13 cellular contexts compared by ENCODE assay signal in genomic region chr2:54599326-54599710, GRCh38.
DNase-seq lines count a peak whose midpoint lies in the region; ATAC-seq and TF ChIP-seq lines count a peak whose summit lies in the region.
"Had no signal": no experiment of that assay in that cellular context is flagged by ENCODE, and none has a peak within 500 bp of the region (broad histone marks: within the 10 kb centered on the region; RNA-seq: fewer than 3 reads in every experiment).

No MANE protein-coding gene starts in this region.

- no peaks in the 10 kb centered on the region for H3K9me3 ChIP-seq in CD4-positive, alpha-beta T cell (ENCODE audit: control insufficient read depth, low read length)
- no peaks in the 10 kb centered on the region for H3K9me3 ChIP-seq in RWPE2 (ENCODE audit: severe bottlenecking)
- no peaks in the 10 kb centered on the region for H3K9me3 ChIP-seq in right atrium auricular region
- H3K9me3 ChIP-seq in psoas muscle, result no peaks in the 10 kb centered on the region

- peaks cover 71% of the 10 kb centered on the region for H3K36me3 Mint-ChIP-seq in CD4-positive, alpha-beta T cell (ENCODE audit: low read depth)
- peaks cover 16% of the 10 kb centered on the region for H3K36me3 Mint-ChIP-seq in activated T-helper 17 cell treated with anti-CD3 and anti-CD28 coated beads, Interleukin-2, amount 50 U/mL, for 72 hours (ENCODE audit: low read depth)

- ATAC-seq in CD4-positive, alpha-beta T cell (ENCODE audit: poor library complexity), result no peak
- ATAC-seq in RWPE2 (ENCODE audit: low read depth) (no peak), psoas muscle (no peak), SK-N-SH treated with all-trans-retinoic acid at 6 μM for 48 hours (no peak)
- no peak for ATAC-seq in activated T-helper 17 cell treated with anti-CD3 and anti-CD28 coated beads, Interleukin-2, amount 50 U/mL, for 72 hours (replicated peaks)

- H3K4me1 Mint-ChIP-seq in CD4-positive, alpha-beta T cell (ENCODE audit: low read depth), result peaks cover 100% of the 10 kb centered on the region
- peaks cover 63% of the 10 kb centered on the region for H3K4me1 Mint-ChIP-seq in activated T-helper 17 cell treated with anti-CD3 and anti-CD28 coated beads, Interleukin-2, amount 50 U/mL, for 72 hours

- no peak for TF ChIP-seq CTCF in CD4-positive, alpha-beta T cell (IDR thresholded peaks at IDR 0.05)
- no peak for TF ChIP-seq CTCF in RWPE2 (IDR thresholded peaks at IDR 0.05; ENCODE audit: poor library complexity, severe bottlenecking)
- no peak for TF ChIP-seq CTCF in right atrium auricular region (IDR thresholded peaks at IDR 0.05)
- TF ChIP-seq CTCF in psoas muscle (IDR thresholded peaks at IDR 0.05), result no peak

- peak overlapping the region; percentile 96 for H3K27ac Mint-ChIP-seq in CD4-positive, alpha-beta T cell
- no peak overlapping the region for H3K27ac Mint-ChIP-seq in activated T-helper 17 cell treated with anti-CD3 and anti-CD28 coated beads, Interleukin-2, amount 50 U/mL, for 72 hours

- H3K4me1 ChIP-seq in RWPE2 (ENCODE audit: insufficient read depth, poor library complexity, severe bottlenecking) (peaks cover 23% of the 10 kb centered on the region), right atrium auricular region (peaks cover 0 to 95% of the 10 kb centered on the region in 2 donors), psoas muscle (peaks cover 92% of the 10 kb centered on the region)

- 68 to 84% (median 76%) methylated on average over 5 of the region's 5 CpGs for WGBS in psoas muscle, 3 donors

- H3K27me3 Mint-ChIP-seq in CD4-positive, alpha-beta T cell, result no peaks in the 10 kb centered on the region
- no peaks in the 10 kb centered on the region for H3K27me3 Mint-ChIP-seq in activated T-helper 17 cell treated with anti-CD3 and anti-CD28 coated beads, Interleukin-2, amount 50 U/mL, for 72 hours
- H3K27me3 Mint-ChIP-seq: IgD-negative memory B cell had no signal

- no peak overlapping the region for H3K27ac ChIP-seq in CD4-positive, alpha-beta T cell (ENCODE audit: low read depth, low read length)
- H3K27ac ChIP-seq in RWPE2 (ENCODE audit: poor library complexity, severe bottlenecking) (peak overlapping the region; percentile 75), right atrium auricular region (peak overlapping the region; percentile 49 to 71), psoas muscle (peak overlapping the region; percentile 58)
- H3K27ac ChIP-seq: cardiac muscle cell had no signal

- H3K36me3 ChIP-seq in RWPE2 (ENCODE audit: low read depth) (peaks cover 37% of the 10 kb centered on the region), right atrium auricular region (no peaks in the 10 kb centered on the region), psoas muscle (ENCODE audit: insufficient read depth in 1 of 2, low read depth in 1 of 2) (peaks cover 0 to 7% of the 10 kb centered on the region in 2 donors)

- H3K27me3 ChIP-seq in CD4-positive, alpha-beta T cell (ENCODE audit: control insufficient read depth, insufficient read depth, low read length), result no peaks in the 10 kb centered on the region
- H3K27me3 ChIP-seq in RWPE2 (ENCODE audit: insufficient read depth, poor library complexity, severe bottlenecking) (no peaks in the 10 kb centered on the region), right atrium auricular region (no peaks in the 10 kb centered on the region), psoas muscle (ENCODE audit: insufficient read depth in 3 of 3, low read length in 2 of 3) (no peaks in the 10 kb centered on the region)
- H3K27me3 ChIP-seq: cardiac muscle cell had no signal

- intact Hi-C loops in CD4-positive, alpha-beta T cell (cut with DNase I, micrococcal nuclease), result loop anchor here in 1 of 2 experiments (2.0 to 10.0 kb wide), 3 partner anchors 17 to 605 kb away; no protein-coding TSS in a partner anchor
- intact Hi-C loops in psoas muscle (cut with DNase I), result loop anchor here in 1 of 2 donors (5.0 kb wide), 1 partner anchor 77 kb away; no protein-coding TSS in a partner anchor

- H3K4me3 Mint-ChIP-seq in CD4-positive, alpha-beta T cell, result peak overlapping the region; percentile 59
- H3K4me3 Mint-ChIP-seq in activated T-helper 17 cell treated with anti-CD3 and anti-CD28 coated beads, Interleukin-2, amount 50 U/mL, for 72 hours, result no peak overlapping the region
- H3K4me3 Mint-ChIP-seq: H9 had no signal

- CTCF ChIA-PET in CD4-positive, alpha-beta T cell (lab: Charles Lee), result interaction anchor here (1.0 to 1.1 kb wide), 2 partner anchors 23 to 26 kb away, joined by 3 read pairs; no protein-coding TSS in a partner anchor

- no peaks in the 10 kb centered on the region for H3K9me3 Mint-ChIP-seq in CD4-positive, alpha-beta T cell
- no peaks in the 10 kb centered on the region for H3K9me3 Mint-ChIP-seq in activated T-helper 17 cell treated with anti-CD3 and anti-CD28 coated beads, Interleukin-2, amount 50 U/mL, for 72 hours
- H3K9me3 Mint-ChIP-seq: H9, IgD-negative memory B cell had no signal

- DNase-seq in CD4-positive, alpha-beta T cell, result no peak
- DNase-seq in RWPE2 (ENCODE audit: low spot score) (no peak), right atrium auricular region (ENCODE audit: low spot score) (no peak), psoas muscle (no peak), NCI-H510A (lab: John Stamatoyannopoulos, UW) (no peak), CD1c-positive myeloid dendritic cell (ENCODE audit: extremely low spot score) (no peak)
- DNase-seq: activated CD8-positive, alpha-beta memory T cell treated with anti-CD3 and anti-CD28 coated beads, Interleukin-2, amount 50 U/mL, for 4 hours; H9; T1000 had no signal

- POLR2A ChIA-PET in CD4-positive, alpha-beta T cell (lab: Charles Lee), result interaction anchor here (0.6 to 1.9 kb wide), 6 partner anchors 8 to 41 kb away, joined by 3 to 6 read pairs (median 4); no protein-coding TSS in a partner anchor

- H3K4me3 ChIP-seq in RWPE2 (ENCODE audit: severe bottlenecking) (no peak overlapping the region), right atrium auricular region (no peak overlapping the region), psoas muscle (no peak overlapping the region)
- H3K4me3 ChIP-seq: cardiac muscle cell had no signal

TF ChIP-seq in SK-N-SH treated with all-trans-retinoic acid at 6 μM for 48 hours, 23 proteins besides CTCF, POLR2A, EP300 and RAD21:
- no peak for TF ChIP-seq ZFP3 (CRISPR knock-in tag; IDR thresholded peaks at IDR 0.05)
